33 cellular contexts compared by ENCODE assay signal in the genomic region with DNA sequence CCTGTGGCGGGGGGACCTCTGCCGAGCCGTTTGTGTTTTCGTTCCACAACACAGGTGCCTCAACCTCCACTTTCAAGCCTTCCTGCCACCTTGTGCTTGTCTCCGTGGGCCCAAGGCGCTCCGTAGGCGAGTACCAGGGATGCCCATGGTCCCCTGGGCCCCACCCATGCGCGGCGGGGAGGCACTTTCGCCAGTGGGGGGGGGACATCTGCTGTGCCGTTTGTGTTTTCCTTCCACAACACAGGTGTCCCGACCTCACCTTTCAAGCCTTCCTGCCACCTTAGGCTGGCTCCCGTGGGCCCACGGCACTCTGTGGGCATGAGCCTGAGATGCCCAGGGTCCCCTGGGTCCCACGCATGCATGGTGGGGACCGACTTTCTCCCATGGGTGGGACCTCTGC.
"Had no signal": no experiment of that assay in that cellular context is flagged by ENCODE, and none has a peak within 500 bp of the region (broad histone marks: within the 10 kb centered on the region; RNA-seq: fewer than 3 reads in every experiment).

No MANE protein-coding gene starts in this region.

- H3K27ac ChIP-seq: adrenal gland, ascending aorta, body of pancreas, brain microvascular endothelial cell, breast epithelium, cardiac muscle cell had no signal

- H3K36me3 ChIP-seq: adrenal gland, ascending aorta, brain microvascular endothelial cell, breast epithelium, cardiac muscle cell had no signal

- H3K4me1 ChIP-seq: adrenal gland, ascending aorta, body of pancreas, breast epithelium had no signal

- ATAC-seq: activated naive CD4-positive, alpha-beta T cell treated with anti-CD3 and anti-CD28 coated beads, Interleukin-2, amount 50 U/mL, for 72 hours; activated naive CD8-positive, alpha-beta T cell treated with anti-CD3 and anti-CD28 coated beads, Interleukin-2, amount 50 U/mL, for 24 hours; activated T-cell treated with anti-CD3 and anti-CD28 coated beads, Interleukin-2, amount 50 U/mL, for 4 hours; activated T-cell treated with anti-CD3 and anti-CD28 coated beads, Interleukin-2, amount 50 U/mL, for 72 hours; activated T-helper 17 cell treated with anti-CD3 and anti-CD28 coated beads, Interleukin-2, amount 50 U/mL, for 72 hours; body of pancreas had no signal

- H3K4me3 ChIP-seq: adrenal gland, ascending aorta, body of pancreas, breast epithelium, cardiac muscle cell had no signal

- DNase-seq: activated effector memory CD4-positive, alpha-beta T cell treated with anti-CD3 and anti-CD28 coated beads, Interleukin-2, amount 50 U/mL, for 16 hours; activated effector memory CD4-positive, alpha-beta T cell treated with Interleukin-2 at 50 U/mL for 16 hours; activated gamma-delta T cell; activated gamma-delta T cell treated with Interleukin-2 at 50 U/mL for 16 hours; activated naive CD4-positive, alpha-beta T cell; activated naive CD4-positive, alpha-beta T cell treated with anti-CD3 and anti-CD28 coated beads for 36 hours; activated naive CD4-positive, alpha-beta T cell treated with anti-CD3 and anti-CD28 coated beads, Interleukin-2, amount 10 ng/mL, durations not matched to agents 7 days and 5 days; activated naive CD4-positive, alpha-beta T cell treated with anti-CD3 and anti-CD28 coated beads, Interleukin-2, amount 50 U/mL, for 16 hours; activated naive CD4-positive, alpha-beta T cell treated with Interleukin-2 at 50 U/mL for 16 hours; activated naive CD8-positive, alpha-beta T cell treated with anti-CD3 and anti-CD28 coated beads for 36 hours; activated naive CD8-positive, alpha-beta T cell treated with anti-CD3 and anti-CD28 coated beads, Interleukin-2, amount 10 ng/mL, durations not matched to agents 7 days and 5 days; activated naive CD8-positive, alpha-beta T cell treated with anti-CD3 and anti-CD28 coated beads, Interleukin-2, amount 50 U/mL, for 24 hours; activated T-cell treated with anti-CD3 and anti-CD28 coated beads, Interleukin-2, amount 50 U/mL, for 24 hours; activated T-cell treated with anti-CD3 and anti-CD28 coated beads, Interleukin-2, amount 50 U/mL, for 4 hours; activated T-cell treated with anti-CD3 and anti-CD28 coated beads, Interleukin-2, amount 50 U/mL, for 48 hours; activated T-cell treated with anti-CD3 and anti-CD28 coated beads, Interleukin-2, amount 50 U/mL, for 72 hours; adrenal gland; amniotic stem cell; amygdala; anterior cingulate cortex; aorta; body of pancreas; brain microvascular endothelial cell; caudate nucleus; central memory CD4-positive, alpha-beta T cell; cerebellar nuclear complex had no signal

- H3K9me3 ChIP-seq: adrenal gland had no signal

- FAIRE-seq: astrocyte, bronchial epithelial cell had no signal

- H3K27me3 ChIP-seq: adrenal gland, ascending aorta, body of pancreas, brain microvascular endothelial cell, cardiac muscle cell had no signal
